Comparison of ENCODE assay signal across 8 cellular contexts in the genomic region with DNA sequence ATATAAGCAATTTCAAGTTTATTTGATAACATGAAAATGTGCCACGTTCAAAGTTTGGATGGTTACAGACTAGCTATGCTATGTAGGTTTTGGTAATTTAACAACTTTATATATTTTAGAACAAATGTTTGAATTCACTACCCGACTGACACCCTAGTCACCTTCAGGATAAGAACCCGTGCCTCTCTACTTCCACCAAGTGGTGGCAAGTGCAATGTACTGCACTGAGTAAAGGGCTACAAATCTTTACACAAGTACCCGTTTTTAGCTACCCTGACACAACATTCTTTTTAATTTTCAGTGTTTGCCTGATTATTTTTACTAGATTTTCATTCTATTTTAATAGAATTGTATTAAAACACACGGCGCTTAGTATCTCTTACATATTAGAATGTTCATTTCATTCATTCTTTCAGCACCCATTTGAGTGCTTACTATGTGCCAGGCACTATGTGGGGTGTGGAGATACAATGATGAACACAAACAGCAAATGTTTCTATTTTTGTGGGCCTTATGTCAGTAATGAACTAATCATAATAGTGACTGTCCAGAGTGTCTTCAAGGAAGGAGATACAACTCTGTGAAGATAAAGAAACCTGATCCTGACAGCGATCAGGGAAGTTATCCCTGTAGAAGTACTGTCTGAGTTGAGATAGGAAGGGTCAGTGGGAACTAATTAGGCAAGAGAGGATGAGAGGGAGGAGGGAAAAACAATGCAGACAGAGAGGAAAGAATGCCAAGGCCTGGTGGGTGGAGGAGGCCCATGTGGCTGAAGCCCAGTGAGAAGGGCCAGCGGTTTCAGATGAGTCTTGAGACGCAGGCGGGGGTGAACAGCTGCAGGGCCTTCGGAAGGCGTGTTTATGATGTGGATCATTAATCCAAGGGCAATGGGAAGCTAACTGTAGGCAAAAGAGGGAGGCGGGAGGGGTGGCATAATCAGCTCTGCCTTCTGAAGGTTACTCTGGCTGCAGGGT. TPM values are rescaled to one million over a fixed set of nuclear protein-coding genes. Genes with fewer than 3 reads are reported as not detected.
DNase-seq lines count a peak whose midpoint lies in the region; ATAC-seq, FAIRE-seq and TF ChIP-seq lines count a peak whose summit lies in the region.

No MANE protein-coding gene starts in this region.

- H3K36me3 ChIP-seq in right atrium auricular region: no peaks in the 10 kb centered on the region
- no peaks in the 10 kb centered on the region for H3K36me3 ChIP-seq in NT2/D1 (ENCODE audit: insufficient read depth, insufficient read length, low read length)
- H3K36me3 ChIP-seq in kidney (ENCODE audit: control insufficient read depth in 1 of 2, insufficient read depth in 2 of 2, low read length in 2 of 2): no peaks in the 10 kb centered on the region
- H3K36me3 ChIP-seq in testis (ENCODE audit: low read depth, missing control alignments): no peaks in the 10 kb centered on the region

- no peak for FAIRE-seq in kidney (lab: Jason Lieb, UNC)

- H3K4me1 ChIP-seq in right atrium auricular region (peaks cover 0 to 19% of the 10 kb centered on the region in 2 donors), NT2/D1 (ENCODE audit: insufficient read depth, insufficient read length) (peaks cover 6% of the 10 kb centered on the region), kidney (ENCODE audit: control insufficient read depth in 1 of 2, insufficient read depth in 1 of 2, low read depth in 1 of 2, low read length in 2 of 2) (peaks cover 9% of the 10 kb centered on the region in 2 donors), testis (no peaks in the 10 kb centered on the region)

- H3K27ac ChIP-seq in right atrium auricular region (no peak overlapping the region), kidney (ENCODE audit: low read depth in 2 of 2, low read length in 2 of 2) (no peak overlapping the region), testis (no peak overlapping the region)

- no peaks in the 10 kb centered on the region for H3K9me3 ChIP-seq in right atrium auricular region
- H3K9me3 ChIP-seq in NT2/D1 (ENCODE audit: insufficient read depth, low read length): no peaks in the 10 kb centered on the region
- no peaks in the 10 kb centered on the region for H3K9me3 ChIP-seq in kidney (ENCODE audit: control insufficient read depth in 1 of 2, low read length in 2 of 2)
- H3K9me3 ChIP-seq in testis: no peaks in the 10 kb centered on the region

- TF ChIP-seq CTCF in right atrium auricular region (IDR thresholded peaks at IDR 0.05) (peak; percentile 50 to 77), kidney (IDR thresholded peaks at IDR 0.05; ENCODE audit: borderline replicate concordance, extremely low read depth, insufficient read depth) (peak; percentile 39), testis (IDR thresholded peaks at IDR 0.05) (peak; percentile 38 to 68 (median 65))

- no peak overlapping the region for H3K4me3 ChIP-seq in right atrium auricular region
- H3K4me3 ChIP-seq in NT2/D1 (ENCODE audit: insufficient read length, low read depth): no peak overlapping the region
- H3K4me3 ChIP-seq in kidney (ENCODE audit: low read length in 2 of 2): no peak overlapping the region
- no peak overlapping the region for H3K4me3 ChIP-seq in testis

- no peak for DNase-seq in right atrium auricular region (ENCODE audit: low spot score)
- no peak for DNase-seq in left ventricle myocardium superior
- peak; percentile 52 for DNase-seq in NT2/D1 (ENCODE audit: low read depth, low spot score)
- DNase-seq in amniotic epithelial cell (ENCODE audit: low read depth): peak; percentile 62
- no peak for DNase-seq in kidney
- no peak for DNase-seq in testis

- H3K9ac ChIP-seq in NT2/D1 (ENCODE audit: insufficient read length, low read depth) (no peak overlapping the region), kidney (ENCODE audit: low read length in 2 of 2) (peak overlapping the region in 1 of 2 donors; percentile 29)

- H3K27me3 ChIP-seq in right atrium auricular region (no peaks in the 10 kb centered on the region), NT2/D1 (ENCODE audit: insufficient read depth, insufficient read length) (no peaks in the 10 kb centered on the region), testis (no peaks in the 10 kb centered on the region)

- WGBS in testis, 2 donors: 44 to 51% methylated on average over 13 of the region's 13 CpGs

- TF ChIP-seq POLR2A in testis (IDR thresholded peaks at IDR 0.05): no peak

- no peak for ATAC-seq in left ventricle myocardium superior
- ATAC-seq in HG03354 (IDR thresholded peaks at IDR 0.05; ENCODE audit: poor library complexity, severe bottlenecking, unreplicated experiment): peak; percentile 37
- no peak for ATAC-seq in GM21825 (IDR thresholded peaks at IDR 0.05; ENCODE audit: unreplicated experiment)

- intact Hi-C loops in left ventricle myocardium superior (cut with micrococcal nuclease): no loop called here
- intact Hi-C loops in kidney (cut with DNase I): no loop called here
- intact Hi-C loops in testis (cut with DNase I; ENCODE audit: low total_unique reads): no loop called here

RNA-seq across cellular contexts. Expression of a gene that starts 3.8 kb away (rescaled TPM):
- total RNA-seq in right atrium auricular region: 1 to 10 TPM in 1 of 2 donors, under 1 TPM in 1; 0.26 to 1.5 TPM
- total RNA-seq in left ventricle myocardium superior: 0.40 TPM
- total RNA-seq in kidney: 4.3 TPM
- polyA plus RNA-seq in kidney (ENCODE audit: insufficient read depth, low read depth, low replicate concordance): 3.8 TPM
- 100 to 1,000 TPM in 1 of 2 donors, 10 to 100 TPM in 1; 61.9 to 103 TPM for total RNA-seq in testis
- polyA plus RNA-seq in testis (ENCODE audit: insufficient read depth, low read depth, low replicate concordance): 88.0 TPM

RNA-seq across cellular contexts. Expression of a gene that starts 10.0 kb away (rescaled TPM):
- 10 to 100 TPM; 43.2 to 75.7 TPM for total RNA-seq in right atrium auricular region
- total RNA-seq in left ventricle myocardium superior: 127 TPM
- total RNA-seq in kidney: 4.0 TPM
- polyA plus RNA-seq in kidney (ENCODE audit: insufficient read depth, low read depth, low replicate concordance): 12.2 TPM
- 10 to 100 TPM in 1 of 2 donors, 1 to 10 TPM in 1; 5.0 to 16.7 TPM for total RNA-seq in testis
- 27.3 TPM for polyA plus RNA-seq in testis (ENCODE audit: insufficient read depth, low read depth, low replicate concordance)

Comparison
In these comparisons a context has a peak if more than half of its experiments do, and no peak if none do; other contexts are left out.
1. DNase-seq: peak in NT2/D1 (single experiment) and amniotic epithelial cell (single experiment); none in right atrium auricular region (single experiment), left ventricle myocardium superior (single experiment), kidney (single experiment) and testis (single experiment).
2. RNA of a gene that starts 3.8 kb away (total RNA-seq): 61.9 to 103 TPM in testis; 4.3 TPM in kidney (single experiment), 0.26 to 1.5 TPM in right atrium auricular region and 0.40 TPM in left ventricle myocardium superior (single experiment); every median in the first group is over 10 times any median in the second.
3. Peak in every context shown above with its lines, with median percentiles within 50 percentile points of each other: CTCF ChIP-seq.